In the genomic region with DNA sequence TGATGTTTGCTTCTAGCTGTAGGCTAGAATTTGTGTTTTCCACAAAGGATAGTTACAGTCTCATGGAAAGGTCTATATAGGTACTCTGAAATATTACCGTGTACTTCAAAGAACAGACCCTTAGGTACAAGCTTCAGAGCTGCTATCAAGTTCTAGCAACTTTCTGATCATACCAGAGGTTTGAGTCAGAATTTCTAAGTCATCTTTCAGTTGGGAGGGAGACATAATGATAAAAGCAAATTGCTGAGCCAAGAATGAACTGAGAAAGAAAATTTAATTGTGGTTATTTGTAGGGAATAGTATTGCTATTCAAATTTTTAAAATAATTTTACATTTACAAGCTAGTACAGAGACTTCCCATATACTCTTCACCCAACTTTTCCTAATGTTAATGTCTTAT, we compare ENCODE assay signal across 1 cellular context.
TF ChIP-seq lines count a peak whose summit lies in the region.

No MANE protein-coding gene starts in this region.

TF ChIP-seq in IMR-90, 13 proteins besides CTCF, POLR2A, EP300 and RAD21:
- TF ChIP-seq CHD1 (IDR thresholded peaks at IDR 0.05; ENCODE audit: low read depth, low read length) (no peak), SMC3 (IDR thresholded peaks at IDR 0.05; ENCODE audit: low read depth, low read length) (no peak), MAZ (IDR thresholded peaks at IDR 0.05; ENCODE audit: borderline replicate concordance, low read depth, low read length) (no peak), NFE2L2 (IDR thresholded peaks at IDR 0.05; ENCODE audit: low read depth, low read length) (no peak), MAFK (IDR thresholded peaks at IDR 0.05; ENCODE audit: low read depth, low read length) (no peak), FOS (IDR thresholded peaks at IDR 0.05; ENCODE audit: low read depth, low read length) (no peak), RFX5 (IDR thresholded peaks at IDR 0.05; ENCODE audit: low read depth, low read length) (no peak), MXI1 (IDR thresholded peaks at IDR 0.05; ENCODE audit: borderline replicate concordance, low read depth, low read length) (no peak), RCOR1 (IDR thresholded peaks at IDR 0.05; ENCODE audit: insufficient replicate concordance, low read length) (no peak), BHLHE40 (IDR thresholded peaks at IDR 0.05; ENCODE audit: low read depth, low read length) (no peak), CEBPB (IDR thresholded peaks at IDR 0.05; ENCODE audit: low read depth, low read length) (no peak)
- TF ChIP-seq, protein P1, sequence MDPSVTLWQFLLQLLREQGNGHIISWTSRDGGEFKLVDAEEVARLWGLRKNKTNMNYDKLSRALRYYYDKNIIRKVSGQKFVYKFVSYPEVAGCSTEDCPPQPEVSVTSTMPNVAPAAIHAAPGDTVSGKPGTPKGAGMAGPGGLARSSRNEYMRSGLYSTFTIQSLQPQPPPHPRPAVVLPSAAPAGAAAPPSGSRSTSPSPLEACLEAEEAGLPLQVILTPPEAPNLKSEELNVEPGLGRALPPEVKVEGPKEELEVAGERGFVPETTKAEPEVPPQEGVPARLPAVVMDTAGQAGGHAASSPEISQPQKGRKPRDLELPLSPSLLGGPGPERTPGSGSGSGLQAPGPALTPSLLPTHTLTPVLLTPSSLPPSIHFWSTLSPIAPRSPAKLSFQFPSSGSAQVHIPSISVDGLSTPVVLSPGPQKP (IDR thresholded peaks at IDR 0.05; ENCODE audit: borderline replicate concordance, low read depth, low read length), result no peak
- TF ChIP-seq, protein P2, sequence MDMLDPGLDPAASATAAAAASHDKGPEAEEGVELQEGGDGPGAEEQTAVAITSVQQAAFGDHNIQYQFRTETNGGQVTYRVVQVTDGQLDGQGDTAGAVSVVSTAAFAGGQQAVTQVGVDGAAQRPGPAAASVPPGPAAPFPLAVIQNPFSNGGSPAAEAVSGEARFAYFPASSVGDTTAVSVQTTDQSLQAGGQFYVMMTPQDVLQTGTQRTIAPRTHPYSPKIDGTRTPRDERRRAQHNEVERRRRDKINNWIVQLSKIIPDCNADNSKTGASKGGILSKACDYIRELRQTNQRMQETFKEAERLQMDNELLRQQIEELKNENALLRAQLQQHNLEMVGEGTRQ (IDR thresholded peaks at IDR 0.05; ENCODE audit: low read depth, low read length), result no peak
